ENCODE assay signal across 9 cellular contexts in the genomic region with DNA sequence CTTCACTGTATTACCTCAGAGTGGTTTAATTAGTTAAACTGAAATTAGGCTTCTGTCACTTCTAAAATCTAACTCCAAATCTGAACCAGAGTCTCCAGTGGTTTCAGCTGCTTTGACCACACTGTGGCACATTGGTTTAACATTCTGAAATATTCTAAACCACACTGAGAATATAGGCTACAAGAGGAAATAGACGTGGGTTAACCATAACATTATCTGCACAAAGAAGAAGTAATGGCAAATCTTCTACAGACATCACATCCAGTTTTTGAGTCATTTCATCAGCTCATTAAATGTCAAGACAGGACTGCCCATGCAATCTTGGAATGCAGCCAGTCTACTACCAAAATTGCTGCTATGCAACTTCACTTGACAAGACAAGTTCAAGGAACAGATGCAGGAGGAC.
A peak's percentile ranks its signal among the peaks of the same experiment; 100 is the strongest.
DNase-seq lines count a peak whose midpoint lies in the region; ATAC-seq lines count a peak whose summit lies in the region.
"Had no signal": no experiment of that assay in that cellular context is flagged by ENCODE, and none has a peak within 500 bp of the region (broad histone marks: within the 10 kb centered on the region; RNA-seq: fewer than 3 reads in every experiment).

No MANE protein-coding gene starts in this region.

- H3K27me3 ChIP-seq in trophoblast cell (ENCODE audit: insufficient read depth, low read length) = no peaks in the 10 kb centered on the region

- H2BK5ac ChIP-seq in trophoblast cell (ENCODE audit: low read depth, low read length, poor library complexity) = no peak overlapping the region

- no peak overlapping the region for H2AFZ ChIP-seq in trophoblast cell (ENCODE audit: insufficient read depth, low read length, poor library complexity)

- H3K14ac ChIP-seq in trophoblast cell (ENCODE audit: low read length) = no peak overlapping the region

- no peak overlapping the region for H3K4me2 ChIP-seq in trophoblast cell (ENCODE audit: low read length)

- H4K91ac ChIP-seq in trophoblast cell (ENCODE audit: low read depth, low read length) = no peak overlapping the region

- H3K9me3 ChIP-seq in trophoblast cell (ENCODE audit: insufficient read depth, low read depth, low read length) = no peaks in the 10 kb centered on the region

- no peak overlapping the region for H3K4me3 ChIP-seq in trophoblast cell (ENCODE audit: low read depth, low read length)
- H3K4me3 ChIP-seq: skin epidermis had no signal

- no peaks in the 10 kb centered on the region for H3K4me1 ChIP-seq in trophoblast cell (ENCODE audit: control insufficient read depth in 1 of 2, insufficient read depth in 2 of 2, low read length in 2 of 2)

- H3K23ac ChIP-seq in trophoblast cell (ENCODE audit: low read length) = no peak overlapping the region

- no peak overlapping the region for H4K12ac ChIP-seq in trophoblast cell (ENCODE audit: low read depth, low read length)

- H3K9ac ChIP-seq in trophoblast cell (ENCODE audit: low read length) = no peak overlapping the region

- H3K36me3 ChIP-seq in trophoblast cell (ENCODE audit: control insufficient read depth in 1 of 2, insufficient read depth in 2 of 2, low read length in 2 of 2) = peaks cover 0 to 3% of the 10 kb centered on the region in 2 experiments

- no peak overlapping the region for H3K4ac ChIP-seq in trophoblast cell (ENCODE audit: low read depth, low read length)

- H3K18ac ChIP-seq in trophoblast cell (ENCODE audit: low read length) = no peak overlapping the region

- H3K79me1 ChIP-seq in trophoblast cell (ENCODE audit: low read length) = no peaks in the 10 kb centered on the region

- no CpG with 5 or more reads among the region's 1 CpG for WGBS in trophoblast cell (ENCODE audit: extremely low coverage, insufficient coverage, insufficient read length)

- H2AK5ac ChIP-seq in trophoblast cell (ENCODE audit: low read length) = no peak overlapping the region

- no peak overlapping the region for H3K27ac ChIP-seq in trophoblast cell (ENCODE audit: low read depth, low read length)

- peak; percentile 3 to 11 for DNase-seq in stimulated activated CD4-positive, alpha-beta T cell treated with anti-CD3 and anti-CD28 coated beads, Interleukin-15, amount 100 ng/mL, for 48 hours (ENCODE audit: low read depth in 2 of 2)
- DNase-seq in stimulated activated CD4-positive, alpha-beta T cell treated with anti-CD3 and anti-CD28 coated beads, Interleukin-12 subunit alpha, Interleukin-12 subunit beta, amount 100 ng/mL, for 4 hours = no peak
- DNase-seq in activated CD4-positive, alpha-beta T cell treated with anti-CD3 and anti-CD28 coated beads, Interleukin-2, amount 50 U/mL, for 48 hours = peak; percentile 17 to 42
- DNase-seq in trophoblast cell (peak; percentile 11 to 63), GF-D8 (lab: John Stamatoyannopoulos, UW) (no peak), retina (no peak), NCI-H1092 (lab: John Stamatoyannopoulos, UW) (no peak)

- H2BK120ac ChIP-seq in trophoblast cell (ENCODE audit: insufficient read depth, low read length, poor library complexity) = no peak overlapping the region

- peak; percentile 77 for ATAC-seq in HG03095 (IDR thresholded peaks at IDR 0.05; ENCODE audit: unreplicated experiment)

- H3K79me2 ChIP-seq in trophoblast cell (ENCODE audit: control insufficient read depth, insufficient read depth, low read length, poor library complexity) = no peaks in the 10 kb centered on the region

- H2BK12ac ChIP-seq in trophoblast cell (ENCODE audit: low read length) = no peak overlapping the region

- no peak overlapping the region for H4K8ac ChIP-seq in trophoblast cell (ENCODE audit: low read depth, low read length)

Comparison
In these comparisons a context has a peak if more than half of its experiments do, and no peak if none do; other contexts are left out.
1. DNase-seq: peak in stimulated activated CD4-positive, alpha-beta T cell treated with anti-CD3 and anti-CD28 coated beads, Interleukin-15, amount 100 ng/mL, for 48 hours (2 of 2), activated CD4-positive, alpha-beta T cell treated with anti-CD3 and anti-CD28 coated beads, Interleukin-2, amount 50 U/mL, for 48 hours (2 of 2) and trophoblast cell (2 of 2); none in stimulated activated CD4-positive, alpha-beta T cell treated with anti-CD3 and anti-CD28 coated beads, Interleukin-12 subunit alpha, Interleukin-12 subunit beta, amount 100 ng/mL, for 4 hours (single experiment), GF-D8 (single experiment), retina (single experiment) and NCI-H1092 (single experiment).